ENCODE assay signal across 8 cellular contexts in the genomic region with DNA sequence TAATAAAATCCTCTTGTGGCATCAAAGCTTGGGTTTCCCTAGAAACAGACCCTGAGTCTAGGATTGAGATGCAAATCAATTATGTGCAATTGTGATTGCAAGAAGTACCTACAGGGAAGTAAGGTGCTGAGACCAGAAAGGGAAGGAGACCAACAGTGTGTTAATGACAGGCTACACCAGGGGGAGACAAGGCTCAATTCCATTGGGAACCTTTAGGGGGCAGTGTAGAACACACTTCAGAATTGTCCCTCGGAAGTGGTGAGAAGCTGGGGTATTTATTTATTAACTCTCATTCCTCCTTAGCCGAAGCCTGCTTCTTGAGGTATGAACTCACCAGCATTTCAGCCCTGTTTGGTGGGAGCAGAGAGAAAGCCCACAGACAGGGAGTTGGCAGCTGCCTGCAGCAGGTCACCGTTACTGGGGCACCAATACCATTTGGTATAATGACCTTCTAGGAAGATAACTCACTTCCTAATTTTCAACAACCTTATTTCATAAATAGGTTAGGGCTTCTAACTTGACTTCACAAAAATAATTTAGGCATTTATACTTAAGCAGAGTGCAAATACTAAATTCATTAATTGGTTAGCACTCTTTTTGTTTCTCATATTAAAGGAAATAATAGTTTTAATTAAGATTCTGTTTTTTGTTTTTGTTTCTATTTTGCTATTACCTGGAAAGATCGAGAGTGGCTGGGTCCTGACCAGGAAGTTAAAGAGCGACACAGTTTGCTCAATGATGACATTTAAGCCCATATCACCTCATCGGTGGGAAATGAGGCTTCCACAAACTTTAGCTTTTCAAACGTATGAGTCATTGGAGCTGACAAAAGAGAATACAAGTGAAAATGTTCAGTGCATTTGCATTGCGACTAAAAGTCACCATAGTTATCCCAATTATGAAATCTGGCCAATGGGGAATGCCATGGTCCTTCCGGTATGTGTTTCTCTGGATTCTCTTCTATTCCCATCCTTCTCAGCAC.
DNase-seq lines count a peak whose midpoint lies in the region; ATAC-seq and TF ChIP-seq lines count a peak whose summit lies in the region.

No MANE protein-coding gene starts in this region.

- TF ChIP-seq CTCF in right atrium auricular region (IDR thresholded peaks at IDR 0.05) (peak; percentile 54 to 76), omental fat pad (IDR thresholded peaks at IDR 0.05) (peak in 1 of 3 donors; percentile 55)

- ATAC-seq in GM21717 (IDR thresholded peaks at IDR 0.05; ENCODE audit: unreplicated experiment) (peak; percentile 43), omental fat pad (ENCODE audit: low FRiP score) (no peak)
- peak; percentile 42 for ATAC-seq in activated CD8-positive, alpha-beta T cell treated with anti-CD3 and anti-CD28 coated beads, Interleukin-2, amount 10 ng/mL, durations not matched to agents 7 days and 5 days

- CTCF ChIA-PET in activated CD8-positive, alpha-beta T cell treated with anti-CD3 and anti-CD28 coated beads, Interleukin-2, amount 10 ng/mL, durations not matched to agents 7 days and 5 days (lab: Charles Lee), result interaction anchor here (0.7 to 2.2 kb wide), 9 partner anchors 10 to 153 kb away, joined by 3 to 8 read pairs (median 3); no protein-coding TSS in a partner anchor

- H3K4me3 Mint-ChIP-seq in activated CD8-positive, alpha-beta T cell treated with anti-CD3 and anti-CD28 coated beads, Interleukin-2, amount 10 ng/mL, durations not matched to agents 7 days and 5 days, result no peak overlapping the region

- H3K4me1 ChIP-seq in right atrium auricular region, result no peaks in the 10 kb centered on the region

- H3K4me3 ChIP-seq in right atrium auricular region, result no peak overlapping the region

- no peaks in the 10 kb centered on the region for H3K36me3 Mint-ChIP-seq in activated CD8-positive, alpha-beta T cell treated with anti-CD3 and anti-CD28 coated beads, Interleukin-2, amount 10 ng/mL, durations not matched to agents 7 days and 5 days (ENCODE audit: low read depth)

- H3K27ac ChIP-seq in right atrium auricular region, result no peak overlapping the region

- POLR2A ChIA-PET in activated CD8-positive, alpha-beta T cell treated with anti-CD3 and anti-CD28 coated beads, Interleukin-2, amount 10 ng/mL, durations not matched to agents 7 days and 5 days (lab: Charles Lee), result no interaction called here

- H3K27ac Mint-ChIP-seq in activated CD8-positive, alpha-beta T cell treated with anti-CD3 and anti-CD28 coated beads, Interleukin-2, amount 10 ng/mL, durations not matched to agents 7 days and 5 days, result no peak overlapping the region

- no peaks in the 10 kb centered on the region for H3K9me3 ChIP-seq in right atrium auricular region

- no peaks in the 10 kb centered on the region for H3K9me3 Mint-ChIP-seq in activated CD8-positive, alpha-beta T cell treated with anti-CD3 and anti-CD28 coated beads, Interleukin-2, amount 10 ng/mL, durations not matched to agents 7 days and 5 days (ENCODE audit: insufficient read depth)

- no peaks in the 10 kb centered on the region for H3K4me1 Mint-ChIP-seq in activated CD8-positive, alpha-beta T cell treated with anti-CD3 and anti-CD28 coated beads, Interleukin-2, amount 10 ng/mL, durations not matched to agents 7 days and 5 days (ENCODE audit: low read depth)

- no peaks in the 10 kb centered on the region for H3K27me3 Mint-ChIP-seq in activated CD8-positive, alpha-beta T cell treated with anti-CD3 and anti-CD28 coated beads, Interleukin-2, amount 10 ng/mL, durations not matched to agents 7 days and 5 days (ENCODE audit: low read depth)

- no peaks in the 10 kb centered on the region for H3K27me3 ChIP-seq in right atrium auricular region

- no peaks in the 10 kb centered on the region for H3K36me3 ChIP-seq in right atrium auricular region

- DNase-seq in NCI-H526 (lab: John Stamatoyannopoulos, UW), result peak; percentile 39 to 68
- no peak for DNase-seq in NCI-H526 treated with DMSO at 0.1 percent for 48 hours (lab: John Stamatoyannopoulos, UW)
- peak; percentile 22 for DNase-seq in NCI-H1092 (lab: John Stamatoyannopoulos, UW)
- peak; percentile 47 for DNase-seq in activated CD8-positive, alpha-beta T cell treated with anti-CD3 and anti-CD28 coated beads, Interleukin-2, amount 10 ng/mL, durations not matched to agents 7 days and 5 days
- no peak for DNase-seq in right atrium auricular region (ENCODE audit: low spot score)
- peak; percentile 9 for DNase-seq in smooth muscle cell of the brain vasculature (ENCODE audit: low read depth, low spot score)
- DNase-seq in omental fat pad (ENCODE audit: low spot score), result no peak

Comparison
In these comparisons a context has a peak if more than half of its experiments do, and no peak if none do; other contexts are left out.
1. DNase-seq: peak in NCI-H526 (2 of 2), NCI-H1092 (single experiment), activated CD8-positive, alpha-beta T cell treated with anti-CD3 and anti-CD28 coated beads, Interleukin-2, amount 10 ng/mL, durations not matched to agents 7 days and 5 days (single experiment) and smooth muscle cell of the brain vasculature (single experiment); none in NCI-H526 treated with DMSO at 0.1 percent for 48 hours (single experiment), right atrium auricular region (single experiment) and omental fat pad (single experiment).